Comparison of ENCODE assay signal across 22 cellular contexts in genomic region chr9:71677209-71677608, GRCh38.
DNase-seq lines count a peak whose midpoint lies in the region; ATAC-seq, FAIRE-seq and TF ChIP-seq lines count a peak whose summit lies in the region.
"Had no signal": no experiment of that assay in that cellular context is flagged by ENCODE, and none has a peak within 500 bp of the region (broad histone marks: within the 10 kb centered on the region; RNA-seq: fewer than 3 reads in every experiment).

No MANE protein-coding gene starts in this region.

- H4K20me1 ChIP-seq in MM.1S (ENCODE audit: insufficient read depth, low read length): no peaks in the 10 kb centered on the region

- peak overlapping the region; percentile 17; the same call in 1 of the 2 replicates for H3K9ac ChIP-seq in MM.1S (ENCODE audit: low read length)
- no peak overlapping the region for H3K9ac ChIP-seq in endodermal cell (ENCODE audit: extremely low read depth, low read length, poor library complexity, severe bottlenecking)

- 94% methylated on average over 1 of the region's 1 CpG for WGBS in esophagus muscularis mucosa
- WGBS in psoas muscle, 3 donors: 93% methylated on average over 1 of the region's 1 CpG
- 100% methylated on average over 1 of the region's 1 CpG; no CpG with 5 or more reads in 1 of the 2 experiments for WGBS in endodermal cell (ENCODE audit: insufficient coverage in 1 of 2, insufficient read length in 1 of 2), 2 experiments

- H3K9me2 ChIP-seq in MM.1S (replicated peaks; ENCODE audit: insufficient read depth, low read length): no peaks in the 10 kb centered on the region

- H3K36me3 Mint-ChIP-seq in endodermal cell (ENCODE audit: low read depth): peaks cover 10% of the 10 kb centered on the region
- H3K36me3 Mint-ChIP-seq in activated T-cell treated with anti-CD3 and anti-CD28 coated beads, Interleukin-2, amount 50 U/mL, for 24 hours (ENCODE audit: low read depth): peaks cover 20% of the 10 kb centered on the region
- H3K36me3 Mint-ChIP-seq: natural killer cell treated with Interleukin-12 subunit alpha and Interleukin-12 subunit beta and Interleukin-15 and Interleukin-18, amount 100 ng/mL, for 72 hours had no signal

- H3K27ac ChIP-seq in MM.1S (ENCODE audit: low read length) (peak overlapping the region; percentile 72; the same call in 1 of the 2 replicates), esophagus muscularis mucosa (replicated peaks in 1 of 4) (peak overlapping the region; percentile 25 to 55 (median 44)), psoas muscle (peak overlapping the region; percentile 31), endodermal cell (ENCODE audit: low read depth, low read length) (no peak overlapping the region)
- H3K27ac ChIP-seq: vagina had no signal

- TF ChIP-seq CTCF in MM.1S (IDR thresholded peaks at IDR 0.05; ENCODE audit: low read length) (no peak), esophagus muscularis mucosa (IDR thresholded peaks at IDR 0.05) (no peak), psoas muscle (IDR thresholded peaks at IDR 0.05) (no peak), endodermal cell (conservative IDR thresholded peaks at IDR 0.05) (no peak)

- H3K27ac Mint-ChIP-seq in endodermal cell: no peak overlapping the region
- no peak overlapping the region for H3K27ac Mint-ChIP-seq in activated T-cell treated with anti-CD3 and anti-CD28 coated beads, Interleukin-2, amount 50 U/mL, for 24 hours
- H3K27ac Mint-ChIP-seq: activated T-helper 1 cell treated with anti-CD3 and anti-CD28 coated beads, Interleukin-12 subunit alpha, Interleukin-12 subunit beta, Interleukin-2, Interleukin-4 antibody, amounts not matched to agents 30 ng/mL and 10 ng/mL and 1 ng/mL, durations not matched to agents 14 hours and 24 hours and 36 hours; stimulated activated naive CD8-positive, alpha-beta T cell treated with anti-CD3 and anti-CD28 coated beads, Interleukin-15, Interleukin-2, amounts not matched to agents 100 ng/mL and 50 ng/mL, for 24 hours had no signal

- H3K79me2 ChIP-seq in MM.1S (ENCODE audit: low read length): no peaks in the 10 kb centered on the region

- ATAC-seq in psoas muscle: no peak
- ATAC-seq: activated naive CD4-positive, alpha-beta T cell treated with anti-CD3 and anti-CD28 coated beads, Interleukin-2, amount 50 U/mL, for 72 hours; natural killer cell treated with Interleukin-12 subunit alpha and Interleukin-12 subunit beta and Interleukin-15 and Interleukin-18, amount 100 ng/mL, for 72 hours had no signal

- H3K27me3 Mint-ChIP-seq in endodermal cell (ENCODE audit: insufficient read depth): no peaks in the 10 kb centered on the region
- H3K27me3 Mint-ChIP-seq in activated T-cell treated with anti-CD3 and anti-CD28 coated beads, Interleukin-2, amount 50 U/mL, for 24 hours: no peaks in the 10 kb centered on the region
- H3K27me3 Mint-ChIP-seq: natural killer cell treated with Interleukin-12 subunit alpha and Interleukin-12 subunit beta and Interleukin-15 and Interleukin-18, amount 100 ng/mL, for 72 hours; stimulated activated naive CD8-positive, alpha-beta T cell treated with anti-CD3 and anti-CD28 coated beads, Interleukin-15, Interleukin-2, amounts not matched to agents 100 ng/mL and 50 ng/mL, for 24 hours had no signal

- H3K27me3 ChIP-seq in MM.1S (replicated peaks; ENCODE audit: insufficient read depth, low read length): no peaks in the 10 kb centered on the region
- no peaks in the 10 kb centered on the region for H3K27me3 ChIP-seq in esophagus muscularis mucosa
- H3K27me3 ChIP-seq in psoas muscle (ENCODE audit: insufficient read depth in 3 of 3, low read length in 2 of 3): no peaks in the 10 kb centered on the region
- H3K27me3 ChIP-seq in endodermal cell (ENCODE audit: control insufficient read depth, insufficient read depth, low read length, poor library complexity, severe bottlenecking): no peaks in the 10 kb centered on the region
- H3K27me3 ChIP-seq: vagina had no signal

- peak overlapping the region; percentile 65 for H3K4me2 ChIP-seq in MM.1S (ENCODE audit: low read depth, low read length)

- H3K4me3 Mint-ChIP-seq in endodermal cell: no peak overlapping the region
- no peak overlapping the region for H3K4me3 Mint-ChIP-seq in activated T-cell treated with anti-CD3 and anti-CD28 coated beads, Interleukin-2, amount 50 U/mL, for 24 hours
- H3K4me3 Mint-ChIP-seq: activated T-helper 1 cell treated with anti-CD3 and anti-CD28 coated beads, Interleukin-12 subunit alpha, Interleukin-12 subunit beta, Interleukin-2, Interleukin-4 antibody, amounts not matched to agents 30 ng/mL and 10 ng/mL and 1 ng/mL, durations not matched to agents 14 hours and 24 hours and 36 hours; HFFc6; stimulated activated naive CD8-positive, alpha-beta T cell treated with anti-CD3 and anti-CD28 coated beads, Interleukin-15, Interleukin-2, amounts not matched to agents 100 ng/mL and 50 ng/mL, for 24 hours had no signal

- H2AFZ ChIP-seq in MM.1S (ENCODE audit: low read length): no peak overlapping the region

- no peak for TF ChIP-seq POLR2A in esophagus muscularis mucosa (IDR thresholded peaks at IDR 0.05; ENCODE audit: low read depth)

- peaks cover 10% of the 10 kb centered on the region for H3F3A ChIP-seq in MM.1S (ENCODE audit: insufficient read depth, low read length)

- peaks cover 8% of the 10 kb centered on the region for H3K4me1 Mint-ChIP-seq in endodermal cell
- H3K4me1 Mint-ChIP-seq in activated T-cell treated with anti-CD3 and anti-CD28 coated beads, Interleukin-2, amount 50 U/mL, for 24 hours (ENCODE audit: low read depth): peaks cover 18% of the 10 kb centered on the region

- no peak for DNase-seq in MM.1S
- no peak for DNase-seq in esophagus muscularis mucosa (ENCODE audit: extremely low spot score)
- no peak for DNase-seq in psoas muscle
- no peak for DNase-seq in endodermal cell
- no peak for DNase-seq in NCI-H226
- no peak for DNase-seq in activated T-cell treated with anti-CD3 and anti-CD28 coated beads, Interleukin-2, amount 50 U/mL, for 24 hours
- no peak for DNase-seq in mucosa of gallbladder (ENCODE audit: low spot score)
- DNase-seq: activated CD4-positive, alpha-beta T cell treated with anti-CD3 and anti-CD28 coated beads for 4 hours; GF-D8; head of caudate nucleus; HFFc6; immature natural killer cell; NCI-H526; SHP77; stimulated activated CD4-positive, alpha-beta T cell treated with anti-CD3 and anti-CD28 coated beads, Interleukin-2, amount 100 ng/mL, for 24 hours; SW 1271 had no signal

- H3K4me3 ChIP-seq in MM.1S (ENCODE audit: low read length): no peak overlapping the region
- no peak overlapping the region for H3K4me3 ChIP-seq in esophagus muscularis mucosa
- no peak overlapping the region for H3K4me3 ChIP-seq in psoas muscle
- H3K4me3 ChIP-seq in endodermal cell (ENCODE audit: low read length): no peak overlapping the region
- H3K4me3 ChIP-seq: vagina had no signal

- intact Hi-C loops in esophagus muscularis mucosa (cut with DNase I) (no loop called here), psoas muscle (cut with DNase I) (no loop called here)

- peak; percentile 30 for FAIRE-seq in A204.1 (lab: Jason Lieb, UNC)

- H3K4me1 ChIP-seq in MM.1S (ENCODE audit: low read length) (peaks cover 23% of the 10 kb centered on the region), esophagus muscularis mucosa (peaks cover 15 to 48% (median 38%) of the 10 kb centered on the region in 4 donors), psoas muscle (no peaks in the 10 kb centered on the region), endodermal cell (ENCODE audit: control insufficient read depth, insufficient read depth, low read length) (peaks cover 5% of the 10 kb centered on the region)
- H3K4me1 ChIP-seq: vagina had no signal

- H3K9me3 Mint-ChIP-seq in endodermal cell: peaks cover 12% of the 10 kb centered on the region
- no peaks in the 10 kb centered on the region for H3K9me3 Mint-ChIP-seq in activated T-cell treated with anti-CD3 and anti-CD28 coated beads, Interleukin-2, amount 50 U/mL, for 24 hours
- H3K9me3 Mint-ChIP-seq: activated naive CD4-positive, alpha-beta T cell treated with anti-CD3 and anti-CD28 coated beads, Interleukin-2, amount 50 U/mL, for 72 hours; HFFc6; immature natural killer cell; natural killer cell treated with Interleukin-12 subunit alpha and Interleukin-12 subunit beta and Interleukin-15 and Interleukin-18, amount 100 ng/mL, for 72 hours; stimulated activated naive CD8-positive, alpha-beta T cell treated with anti-CD3 and anti-CD28 coated beads, Interleukin-15, Interleukin-2, amounts not matched to agents 100 ng/mL and 50 ng/mL, for 24 hours had no signal

- TF ChIP-seq EP300 in esophagus muscularis mucosa (IDR thresholded peaks at IDR 0.05): no peak

- no peaks in the 10 kb centered on the region for H3K36me3 ChIP-seq in MM.1S (replicated peaks; ENCODE audit: insufficient read depth, low read length)
- H3K36me3 ChIP-seq in esophagus muscularis mucosa: no peaks in the 10 kb centered on the region
- H3K36me3 ChIP-seq in psoas muscle (ENCODE audit: insufficient read depth in 1 of 2, low read depth in 1 of 2): no peaks in the 10 kb centered on the region
- H3K36me3 ChIP-seq in endodermal cell (ENCODE audit: control insufficient read depth, insufficient read depth, low read length): peaks cover 3% of the 10 kb centered on the region
- H3K36me3 ChIP-seq: vagina had no signal

- H3K9me3 ChIP-seq in MM.1S (replicated peaks; ENCODE audit: insufficient read depth, low read length): no peaks in the 10 kb centered on the region
- H3K9me3 ChIP-seq in esophagus muscularis mucosa: no peaks in the 10 kb centered on the region
- no peaks in the 10 kb centered on the region for H3K9me3 ChIP-seq in psoas muscle
- peaks cover 11% of the 10 kb centered on the region for H3K9me3 ChIP-seq in endodermal cell (ENCODE audit: control insufficient read depth, low read length)
- H3K9me3 ChIP-seq: vagina had no signal
